ENCODE assay signal across 8 cellular contexts in genomic region chr19:11381535-11382369, GRCh38. TPM values are rescaled to one million over a fixed set of nuclear protein-coding genes. Genes with fewer than 3 reads are reported as not detected.
DNase-seq lines count a peak whose midpoint lies in the region; ATAC-seq, FAIRE-seq and TF ChIP-seq lines count a peak whose summit lies in the region.

No MANE protein-coding gene starts in this region.

- no TSS peak for BruUV-seq in OCI-LY7 (replicated peaks; lab: Mats Ljungman, UMichigan)

- peaks cover 14% of the 10 kb centered on the region; the same call in 1 of the 2 replicates for H3K79me2 ChIP-seq in OCI-LY7 (ENCODE audit: insufficient read depth, low read depth, low read length)

- H3K36me3 Mint-ChIP-seq in activated T-cell treated with anti-CD3 and anti-CD28 coated beads, Interleukin-2, amount 50 U/mL, for 4 hours (ENCODE audit: insufficient read depth) = peaks cover 5% of the 10 kb centered on the region

- H3K27me3 Mint-ChIP-seq in activated T-cell treated with anti-CD3 and anti-CD28 coated beads, Interleukin-2, amount 50 U/mL, for 4 hours (ENCODE audit: low read depth) = peaks cover 20% of the 10 kb centered on the region

- FAIRE-seq in pancreas (lab: Jason Lieb, UNC) = no peak
- no peak for FAIRE-seq in urothelium cell line (lab: Jason Lieb, UNC)

- H3K9me2 ChIP-seq in OCI-LY7 (ENCODE audit: insufficient read depth, low read length) = no peaks in the 10 kb centered on the region

- H3K27ac ChIP-seq in C4-2B = peak overlapping the region; percentile 81
- peak overlapping the region; percentile 92 for H3K27ac ChIP-seq in OCI-LY7 (ENCODE audit: low read depth, low read length, poor library complexity, severe bottlenecking)
- peak overlapping the region in 2 of 4 donors; percentile 83 to 86 for H3K27ac ChIP-seq in pancreas

- POLR2A ChIA-PET in OCI-LY7 (lab: Charles Lee) = interaction anchor here (0.5 to 1.4 kb wide), 11 partner anchors 39 to 349 kb away, joined by 3 to 8 read pairs (median 4); partner anchors contain the start of genes ECSIT, ODAD3 and PRKCSH

- TF ChIP-seq CTCF in C4-2B (conservative IDR thresholded peaks at IDR 0.05) (peak; percentile 53), OCI-LY7 (conservative IDR thresholded peaks at IDR 0.05; ENCODE audit: low read length) (peak; percentile 77), fibroblast of villous mesenchyme (IDR thresholded peaks at IDR 0.05; ENCODE audit: insufficient read depth, low read depth, low read length) (no peak), pancreas (IDR thresholded peaks at IDR 0.05) (no peak)

- H2AFZ ChIP-seq in OCI-LY7 (ENCODE audit: low read length) = peak overlapping the region; percentile 66

- H3K4me1 ChIP-seq in OCI-LY7 (ENCODE audit: insufficient read depth, low read length, poor library complexity, severe bottlenecking) = peaks cover 58% of the 10 kb centered on the region
- peaks cover 0 to 13% (median 0%) of the 10 kb centered on the region in 3 donors for H3K4me1 ChIP-seq in pancreas

- peak overlapping the region; percentile 75 for H3K4me3 ChIP-seq in OCI-LY7 (ENCODE audit: low read depth, low read length, poor library complexity, severe bottlenecking)
- H3K4me3 ChIP-seq in fibroblast of villous mesenchyme (ENCODE audit: low read depth, low read length) = peak overlapping the region; percentile 66
- H3K4me3 ChIP-seq in pancreas = peak overlapping the region in 3 of 4 donors; percentile 3 to 51 (median 38)

- DNase-seq in GM19238 (ENCODE audit: insufficient read length, low spot score) (peak; percentile 65), OCI-LY7 (ENCODE audit: low spot score) (peak; percentile 93), fibroblast of villous mesenchyme (ENCODE audit: low read depth) (peak; percentile 86), pancreas (peak; percentile 33 to 87 (median 54)), urothelium cell line (ENCODE audit: low spot score) (peak; percentile 88)
- DNase-seq in activated T-cell treated with anti-CD3 and anti-CD28 coated beads, Interleukin-2, amount 50 U/mL, for 4 hours = peak; percentile 48

- no peaks in the 10 kb centered on the region for H3K9me3 Mint-ChIP-seq in activated T-cell treated with anti-CD3 and anti-CD28 coated beads, Interleukin-2, amount 50 U/mL, for 4 hours

- WGBS in pancreas, 2 donors = 44 to 46% methylated on average over 58 to 60 of the region's 60 CpGs

- peak overlapping the region; percentile 83 for H3K4me3 Mint-ChIP-seq in activated T-cell treated with anti-CD3 and anti-CD28 coated beads, Interleukin-2, amount 50 U/mL, for 4 hours

- peak overlapping the region; percentile 99 for H3K4me2 ChIP-seq in OCI-LY7 (ENCODE audit: low read length)

- ATAC-seq in HG03354 (IDR thresholded peaks at IDR 0.05; ENCODE audit: poor library complexity, severe bottlenecking, unreplicated experiment) (peak; percentile 42), pancreas (peak in 2 of 4 donors; percentile 0 to 1)
- ATAC-seq in activated T-cell treated with anti-CD3 and anti-CD28 coated beads, Interleukin-2, amount 50 U/mL, for 4 hours = peak; percentile 62 to 69

- H4K20me1 ChIP-seq in OCI-LY7 (ENCODE audit: insufficient read depth, low read length) = no peaks in the 10 kb centered on the region

- CTCF ChIA-PET in OCI-LY7 (lab: Charles Lee; ENCODE audit: unreplicated experiment) = interaction anchor here (0.6 to 1.7 kb wide), 5 partner anchors 10 to 101 kb away, joined by 3 to 8 read pairs (median 5); partner anchors contain the start of gene ODAD3

- no peaks in the 10 kb centered on the region for H3K9me3 ChIP-seq in OCI-LY7 (ENCODE audit: low read length)
- no peaks in the 10 kb centered on the region for H3K9me3 ChIP-seq in pancreas

- H3K27me3 ChIP-seq in pancreas = no peaks in the 10 kb centered on the region

- peaks cover 12% of the 10 kb centered on the region; the same call in 1 of the 2 replicates for H3K36me3 ChIP-seq in OCI-LY7 (ENCODE audit: insufficient read depth, low read length)
- no peaks in the 10 kb centered on the region for H3K36me3 ChIP-seq in pancreas

- peaks cover 41% of the 10 kb centered on the region for H3K4me1 Mint-ChIP-seq in activated T-cell treated with anti-CD3 and anti-CD28 coated beads, Interleukin-2, amount 50 U/mL, for 4 hours (ENCODE audit: low read depth)

- intact Hi-C loops in OCI-LY7 (cut with micrococcal nuclease; ENCODE audit: unreplicated experiment) (loop anchor here (1.0 to 2.0 kb wide), 4 partner anchors 41 to 101 kb away; partner anchors contain the start of genes ODAD3 and PRKCSH), pancreas (cut with DNase I) (no loop called here)

RNA-seq across cellular contexts. Expression of gene EPOR, which starts 2.4 kb away (rescaled TPM):
- 9.9 and 19.6 TPM in 2 replicates for total RNA-seq in OCI-LY7 (2014; rRNA removed; shearing (Covaris generic))
- total RNA-seq in OCI-LY7 (2022) = 11.3 and 15.7 TPM in 2 replicates
- 1 to 10 TPM; 1.8 to 2.0 (median 1.8) TPM for total RNA-seq in activated T-cell treated with anti-CD3 and anti-CD28 coated beads, Interleukin-2, amount 50 U/mL, for 4 hours
- total RNA-seq in fibroblast of villous mesenchyme = 5.6 and 6.8 TPM in 2 replicates
- 10 to 100 TPM in 1 of 6 donors, 1 to 10 TPM in 5; 5.4 to 16.3 (median 8.0) TPM for total RNA-seq in pancreas
- polyA plus RNA-seq in pancreas = 10 to 100 TPM; 30.4 to 46.2 TPM

RNA-seq across cellular contexts. Expression of gene SWSAP1, which starts 7.3 kb away (rescaled TPM):
- total RNA-seq in OCI-LY7 (2014; rRNA removed; shearing (Covaris generic)) = 5.6 and 6.6 TPM in 2 replicates
- total RNA-seq in OCI-LY7 (2022) = 5.6 and 6.8 TPM in 2 replicates
- 1 to 10 TPM; 2.0 to 3.1 (median 2.1) TPM for total RNA-seq in activated T-cell treated with anti-CD3 and anti-CD28 coated beads, Interleukin-2, amount 50 U/mL, for 4 hours
- 0.86 and 1.3 TPM in 2 replicates for total RNA-seq in fibroblast of villous mesenchyme
- 1 to 10 TPM in 4 of 6 donors, under 1 TPM in 2; 0.55 to 1.5 (median 1.1) TPM for total RNA-seq in pancreas
- 1 to 10 TPM; 1.8 to 2.7 TPM for polyA plus RNA-seq in pancreas

RNA-seq across cellular contexts. Expression of gene PLPPR2, which starts 26.5 kb away (rescaled TPM):
- 0.54 and 0.88 TPM in 2 replicates for total RNA-seq in OCI-LY7 (2014; rRNA removed; shearing (Covaris generic))
- total RNA-seq in OCI-LY7 (2022) (2.7 and 3.6 TPM in 2 replicates), fibroblast of villous mesenchyme (16.8 and 20.6 TPM in 2 replicates), pancreas (10 to 100 TPM in 1 of 6 donors, 1 to 10 TPM in 5; 4.4 to 11.0 (median 7.1) TPM)
- 1 to 10 TPM; 2.4 to 4.1 (median 3.8) TPM for total RNA-seq in activated T-cell treated with anti-CD3 and anti-CD28 coated beads, Interleukin-2, amount 50 U/mL, for 4 hours
- 10 to 100 TPM; 15.7 to 32.8 TPM for polyA plus RNA-seq in pancreas

RNA-seq across cellular contexts. Expression of gene CCDC159, which starts 35.4 kb away (rescaled TPM):
- 13.3 and 14.1 TPM in 2 replicates for total RNA-seq in OCI-LY7 (2014; rRNA removed; shearing (Covaris generic))
- total RNA-seq in OCI-LY7 (2022) (18.9 and 26.1 TPM in 2 replicates), fibroblast of villous mesenchyme (6.0 and 6.4 TPM in 2 replicates), pancreas (10 to 100 TPM; 11.6 to 21.1 (median 14.1) TPM)
- 10 to 100 TPM; 10.7 to 14.6 (median 11.0) TPM for total RNA-seq in activated T-cell treated with anti-CD3 and anti-CD28 coated beads, Interleukin-2, amount 50 U/mL, for 4 hours
- 100 to 1,000 TPM in 1 of 2 donors, 10 to 100 TPM in 1; 86.6 to 106 TPM for polyA plus RNA-seq in pancreas

RNA-seq across cellular contexts. Expression of gene TMEM205, which starts 35.7 kb away (rescaled TPM):
- 58.4 and 58.9 TPM in 2 replicates for total RNA-seq in OCI-LY7 (2014; rRNA removed; shearing (Covaris generic))
- total RNA-seq in OCI-LY7 (2022) = 32.0 and 39.9 TPM in 2 replicates
- 10 to 100 TPM; 33.5 to 38.9 (median 33.7) TPM for total RNA-seq in activated T-cell treated with anti-CD3 and anti-CD28 coated beads, Interleukin-2, amount 50 U/mL, for 4 hours
- total RNA-seq in fibroblast of villous mesenchyme = 96.7 and 121 TPM in 2 replicates
- 10 to 100 TPM; 41.4 to 69.2 (median 53.0) TPM for total RNA-seq in pancreas
- polyA plus RNA-seq in pancreas = 100 to 1,000 TPM in 1 of 2 donors, 10 to 100 TPM in 1; 84.5 to 175 TPM

Comparison
In these comparisons a context has a peak if more than half of its experiments do, and no peak if none do; other contexts are left out.
1. CTCF ChIP-seq: peak in C4-2B (single experiment) and OCI-LY7 (single experiment); none in fibroblast of villous mesenchyme (single experiment) and pancreas (0 of 4).
2. Peak in every context shown above with its lines, with median percentiles within 50 percentile points of each other: DNase-seq and H3K4me3 ChIP-seq.